8 cellular contexts compared by ENCODE assay signal in genomic region chr10:5628798-5629788, GRCh38. TPM values are rescaled to one million over a fixed set of nuclear protein-coding genes. Genes with fewer than 3 reads are reported as not detected.
A peak's percentile ranks its signal among the peaks of the same experiment; 100 is the strongest.
DNase-seq lines count a peak whose midpoint lies in the region; ATAC-seq, FAIRE-seq and TF ChIP-seq lines count a peak whose summit lies in the region.

No MANE protein-coding gene starts in this region.

- FAIRE-seq in kidney (lab: Jason Lieb, UNC): no peak

- DNase-seq in activated naive CD4-positive, alpha-beta T cell treated with anti-CD3 and anti-CD28 coated beads, Interleukin-2, amount 50 U/mL, for 16 hours: no peak
- no peak for DNase-seq in activated CD8-positive, alpha-beta T cell treated with anti-CD3 and anti-CD28 coated beads, Interleukin-2, amount 10 ng/mL, durations not matched to agents 7 days and 5 days
- DNase-seq in kidney (no peak), type B pancreatic cell (ENCODE audit: extremely low spot score, unreplicated experiment) (no peak), glomerular visceral epithelial cell (ENCODE audit: extremely low spot score) (no peak)

- intact Hi-C loops in kidney (cut with DNase I): no loop called here

- H3K36me3 Mint-ChIP-seq in activated naive CD4-positive, alpha-beta T cell treated with anti-CD3 and anti-CD28 coated beads, Interleukin-2, amount 50 U/mL, for 24 hours: no peaks in the 10 kb centered on the region
- no peaks in the 10 kb centered on the region for H3K36me3 Mint-ChIP-seq in activated CD8-positive, alpha-beta T cell treated with anti-CD3 and anti-CD28 coated beads, Interleukin-2, amount 10 ng/mL, durations not matched to agents 7 days and 5 days (ENCODE audit: low read depth)
- no peaks in the 10 kb centered on the region for H3K36me3 Mint-ChIP-seq in type B pancreatic cell

- peak overlapping the region; percentile 97 for H3K27ac Mint-ChIP-seq in activated naive CD4-positive, alpha-beta T cell treated with anti-CD3 and anti-CD28 coated beads, Interleukin-2, amount 50 U/mL, for 24 hours
- peak overlapping the region; percentile 17 for H3K27ac Mint-ChIP-seq in activated CD8-positive, alpha-beta T cell treated with anti-CD3 and anti-CD28 coated beads, Interleukin-2, amount 10 ng/mL, durations not matched to agents 7 days and 5 days
- peak overlapping the region; percentile 45 for H3K27ac Mint-ChIP-seq in type B pancreatic cell

- TF ChIP-seq CTCF in kidney (IDR thresholded peaks at IDR 0.05; ENCODE audit: borderline replicate concordance, extremely low read depth, insufficient read depth) (no peak), type B pancreatic cell (conservative IDR thresholded peaks at IDR 0.05) (no peak)

- H3K27me3 Mint-ChIP-seq in activated naive CD4-positive, alpha-beta T cell treated with anti-CD3 and anti-CD28 coated beads, Interleukin-2, amount 50 U/mL, for 24 hours: no peaks in the 10 kb centered on the region
- peaks cover 5% of the 10 kb centered on the region for H3K27me3 Mint-ChIP-seq in activated CD8-positive, alpha-beta T cell treated with anti-CD3 and anti-CD28 coated beads, Interleukin-2, amount 10 ng/mL, durations not matched to agents 7 days and 5 days (ENCODE audit: low read depth)
- H3K27me3 Mint-ChIP-seq in type B pancreatic cell: no peaks in the 10 kb centered on the region

- H3K36me3 ChIP-seq in kidney (ENCODE audit: control insufficient read depth in 1 of 2, insufficient read depth in 2 of 2, low read length in 2 of 2): no peaks in the 10 kb centered on the region

- H3K9me3 Mint-ChIP-seq in activated naive CD4-positive, alpha-beta T cell treated with anti-CD3 and anti-CD28 coated beads, Interleukin-2, amount 50 U/mL, for 24 hours: no peaks in the 10 kb centered on the region
- H3K9me3 Mint-ChIP-seq in activated CD8-positive, alpha-beta T cell treated with anti-CD3 and anti-CD28 coated beads, Interleukin-2, amount 10 ng/mL, durations not matched to agents 7 days and 5 days (ENCODE audit: insufficient read depth): no peaks in the 10 kb centered on the region
- no peaks in the 10 kb centered on the region for H3K9me3 Mint-ChIP-seq in type B pancreatic cell

- H3K9me3 ChIP-seq in kidney (ENCODE audit: control insufficient read depth in 1 of 2, low read length in 2 of 2): no peaks in the 10 kb centered on the region

- CTCF ChIA-PET in activated CD8-positive, alpha-beta T cell treated with anti-CD3 and anti-CD28 coated beads, Interleukin-2, amount 10 ng/mL, durations not matched to agents 7 days and 5 days (lab: Charles Lee): interaction anchor here (0.5 to 2.9 kb wide), 38 partner anchors 8 to 814 kb away, joined by 3 to 20 read pairs (median 4); partner anchors contain the start of gene TASOR2

- H3K27ac ChIP-seq in kidney (ENCODE audit: low read depth in 2 of 2, low read length in 2 of 2): peak overlapping the region; percentile 9 to 24

- POLR2A ChIA-PET in activated CD8-positive, alpha-beta T cell treated with anti-CD3 and anti-CD28 coated beads, Interleukin-2, amount 10 ng/mL, durations not matched to agents 7 days and 5 days (lab: Charles Lee): interaction anchor here (0.7 kb wide), 1 partner anchor 63 kb away, joined by 3 read pairs; no protein-coding TSS in a partner anchor

- H3K4me3 Mint-ChIP-seq in activated naive CD4-positive, alpha-beta T cell treated with anti-CD3 and anti-CD28 coated beads, Interleukin-2, amount 50 U/mL, for 24 hours: peak overlapping the region; percentile 19
- H3K4me3 Mint-ChIP-seq in activated CD8-positive, alpha-beta T cell treated with anti-CD3 and anti-CD28 coated beads, Interleukin-2, amount 10 ng/mL, durations not matched to agents 7 days and 5 days: no peak overlapping the region
- H3K4me3 Mint-ChIP-seq in type B pancreatic cell: peak overlapping the region; percentile 58

- peaks cover 19 to 22% of the 10 kb centered on the region in 2 donors for H3K4me1 ChIP-seq in kidney (ENCODE audit: control insufficient read depth in 1 of 2, insufficient read depth in 1 of 2, low read depth in 1 of 2, low read length in 2 of 2)

- H3K4me3 ChIP-seq in kidney (ENCODE audit: low read length in 2 of 2): peak overlapping the region in 1 of 2 donors; percentile 43

- ATAC-seq in activated CD8-positive, alpha-beta T cell treated with anti-CD3 and anti-CD28 coated beads, Interleukin-2, amount 10 ng/mL, durations not matched to agents 7 days and 5 days: peak; percentile 68
- ATAC-seq in HG03097 (IDR thresholded peaks at IDR 0.05; ENCODE audit: low FRiP score, unreplicated experiment) (no peak), HG02840 (IDR thresholded peaks at IDR 0.05; ENCODE audit: low FRiP score, unreplicated experiment) (no peak)

- H3K4me1 Mint-ChIP-seq in activated naive CD4-positive, alpha-beta T cell treated with anti-CD3 and anti-CD28 coated beads, Interleukin-2, amount 50 U/mL, for 24 hours: peaks cover 20% of the 10 kb centered on the region
- peaks cover 19% of the 10 kb centered on the region for H3K4me1 Mint-ChIP-seq in activated CD8-positive, alpha-beta T cell treated with anti-CD3 and anti-CD28 coated beads, Interleukin-2, amount 10 ng/mL, durations not matched to agents 7 days and 5 days (ENCODE audit: low read depth)
- peaks cover 30% of the 10 kb centered on the region for H3K4me1 Mint-ChIP-seq in type B pancreatic cell (ENCODE audit: unreplicated experiment)

- H3K9ac ChIP-seq in kidney (ENCODE audit: low read length in 2 of 2): peak overlapping the region in 1 of 2 donors; percentile 1

RNA-seq across cellular contexts. Expression of gene ASB13, which starts 37.3 kb away (rescaled TPM):
- total RNA-seq in activated CD8-positive, alpha-beta T cell treated with anti-CD3 and anti-CD28 coated beads, Interleukin-2, amount 10 ng/mL, durations not matched to agents 7 days and 5 days: 1 to 10 TPM; 4.4 to 5.6 TPM
- total RNA-seq in kidney (47.7 TPM), type B pancreatic cell (ENCODE audit: low replicate concordance) (13.9 and 28.2 TPM in 2 replicates)
- polyA plus RNA-seq in kidney (ENCODE audit: insufficient read depth, low read depth, low replicate concordance): 95.1 TPM

RNA-seq across cellular contexts. Expression of gene TASOR2, which starts 55.5 kb away (rescaled TPM):
- total RNA-seq in activated CD8-positive, alpha-beta T cell treated with anti-CD3 and anti-CD28 coated beads, Interleukin-2, amount 10 ng/mL, durations not matched to agents 7 days and 5 days: 10 to 100 TPM; 44.5 to 54.3 TPM
- total RNA-seq in kidney (58.8 TPM), type B pancreatic cell (ENCODE audit: low replicate concordance) (64.1 and 70.1 TPM in 2 replicates)
- polyA plus RNA-seq in kidney (ENCODE audit: insufficient read depth, low read depth, low replicate concordance): 3.9 TPM

Comparison
In these comparisons a context has a peak if more than half of its experiments do, and no peak if none do; other contexts are left out.
1. H3K27ac Mint-ChIP-seq: peak in every context shown above with its lines; median percentile 97 in activated naive CD4-positive, alpha-beta T cell treated with anti-CD3 and anti-CD28 coated beads, Interleukin-2, amount 50 U/mL, for 24 hours; 45 in type B pancreatic cell; 17 in activated CD8-positive, alpha-beta T cell treated with anti-CD3 and anti-CD28 coated beads, Interleukin-2, amount 10 ng/mL, durations not matched to agents 7 days and 5 days.